Comparison of ENCODE assay signal across 20 cellular contexts in the genomic region with DNA sequence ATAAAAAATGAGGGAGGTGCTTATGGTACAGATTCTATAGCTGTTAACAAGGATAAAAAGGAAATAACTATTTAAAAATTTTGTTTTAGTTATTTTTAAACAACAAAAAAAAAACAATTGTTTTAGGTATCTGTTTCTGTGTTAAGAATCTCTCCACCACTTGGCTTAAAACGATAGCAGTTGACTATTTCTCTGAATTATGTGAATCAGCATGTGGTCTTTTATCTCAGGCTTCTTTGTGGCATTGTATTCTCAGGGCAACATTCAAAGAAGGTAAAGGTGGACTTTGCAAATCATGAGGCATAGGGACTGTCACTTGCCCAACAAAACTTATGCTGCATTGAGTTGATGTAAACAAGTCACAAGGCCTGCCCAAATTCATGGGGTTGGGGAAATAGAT. TPM values are rescaled to one million over a fixed set of nuclear protein-coding genes. Genes with fewer than 3 reads are reported as not detected.
DNase-seq lines count a peak whose midpoint lies in the region; ATAC-seq and TF ChIP-seq lines count a peak whose summit lies in the region.
"Had no signal": no experiment of that assay in that cellular context is flagged by ENCODE, and none has a peak within 500 bp of the region (broad histone marks: within the 10 kb centered on the region; RNA-seq: fewer than 3 reads in every experiment).

No MANE protein-coding gene starts in this region.

- H3K27ac ChIP-seq in SK-N-MC: peak overlapping the region; percentile 55; the same call in 1 of the 2 replicates
- peak overlapping the region; percentile 15 for H3K27ac ChIP-seq in endodermal cell (ENCODE audit: low read depth, low read length)
- no peak overlapping the region for H3K27ac ChIP-seq in Peyer's patch
- H3K27ac ChIP-seq: heart right ventricle, ovary, SJCRH30, thyroid gland had no signal

- H3K27me3 Mint-ChIP-seq in activated naive CD4-positive, alpha-beta T cell treated with anti-CD3 and anti-CD28 coated beads, Interleukin-2, amount 10 ng/mL, durations not matched to agents 7 days and 5 days: no peaks in the 10 kb centered on the region
- H3K27me3 Mint-ChIP-seq in endodermal cell (ENCODE audit: insufficient read depth) (no peaks in the 10 kb centered on the region), progenitor cell of endocrine pancreas (no peaks in the 10 kb centered on the region)
- H3K27me3 Mint-ChIP-seq: stimulated activated naive B cell treated with anti-CD40 and anti-IgM and Interleukin-4, amounts not matched to agents 10 μg/mL and 1 μg/mL and 100 μg/mL, for 72 hours had no signal

- 13 to 33% methylated on average over 1 of the region's 1 CpG for WGBS in endodermal cell (ENCODE audit: insufficient coverage in 1 of 2, insufficient read length in 1 of 2), 2 experiments

- H3K4me3 ChIP-seq in SK-N-MC (no peak overlapping the region), endodermal cell (ENCODE audit: low read length) (peak overlapping the region; percentile 70), Peyer's patch (no peak overlapping the region)
- H3K4me3 ChIP-seq: heart right ventricle, ovary, SJCRH30, thyroid gland had no signal

- H3K27ac Mint-ChIP-seq in activated naive CD4-positive, alpha-beta T cell treated with anti-CD3 and anti-CD28 coated beads, Interleukin-2, amount 50 U/mL, for 72 hours: no peak overlapping the region
- no peak overlapping the region for H3K27ac Mint-ChIP-seq in activated naive CD4-positive, alpha-beta T cell treated with anti-CD3 and anti-CD28 coated beads, Interleukin-2, amount 10 ng/mL, durations not matched to agents 7 days and 5 days
- peak overlapping the region; percentile 37 for H3K27ac Mint-ChIP-seq in endodermal cell
- H3K27ac Mint-ChIP-seq in progenitor cell of endocrine pancreas: peak overlapping the region; percentile 5
- H3K27ac Mint-ChIP-seq: stimulated activated naive B cell treated with anti-CD40 and anti-IgM and Interleukin-4, amounts not matched to agents 10 μg/mL and 1 μg/mL and 100 μg/mL, for 72 hours had no signal

- H3K9me3 ChIP-seq in SK-N-MC (ENCODE audit: low read depth, low read length): no peaks in the 10 kb centered on the region
- H3K9me3 ChIP-seq in endodermal cell (ENCODE audit: control insufficient read depth, low read length): peaks cover 50% of the 10 kb centered on the region
- H3K9me3 ChIP-seq in Peyer's patch: no peaks in the 10 kb centered on the region
- H3K9me3 ChIP-seq: heart right ventricle, ovary, SJCRH30, thyroid gland had no signal

- ATAC-seq in activated naive CD4-positive, alpha-beta T cell treated with anti-CD3 and anti-CD28 coated beads, Interleukin-2, amount 50 U/mL, for 72 hours: peak; percentile 13 to 34
- ATAC-seq: heart right ventricle; sciatic nerve; stimulated activated naive B cell treated with anti-CD40 and anti-IgM and Interleukin-4, amounts not matched to agents 10 μg/mL and 1 μg/mL and 100 μg/mL, for 72 hours had no signal

- H3K36me3 ChIP-seq in SK-N-MC (ENCODE audit: insufficient read depth, low read length) (no peaks in the 10 kb centered on the region), endodermal cell (ENCODE audit: control insufficient read depth, insufficient read depth, low read length) (peaks cover 23% of the 10 kb centered on the region), Peyer's patch (no peaks in the 10 kb centered on the region)
- H3K36me3 ChIP-seq: heart right ventricle, ovary, thyroid gland had no signal

- no peaks in the 10 kb centered on the region for H3K27me3 ChIP-seq in endodermal cell (ENCODE audit: control insufficient read depth, insufficient read depth, low read length, poor library complexity, severe bottlenecking)
- H3K27me3 ChIP-seq in Peyer's patch: no peaks in the 10 kb centered on the region
- H3K27me3 ChIP-seq: heart right ventricle, ovary, SJCRH30, thyroid gland had no signal

- TF ChIP-seq CTCF in endodermal cell (conservative IDR thresholded peaks at IDR 0.05) (no peak), progenitor cell of endocrine pancreas (IDR thresholded peaks at IDR 0.05; ENCODE audit: unreplicated experiment) (no peak), Peyer's patch (IDR thresholded peaks at IDR 0.05) (no peak)

- H3K9me3 Mint-ChIP-seq in activated naive CD4-positive, alpha-beta T cell treated with anti-CD3 and anti-CD28 coated beads, Interleukin-2, amount 50 U/mL, for 72 hours: peaks cover 0 to 13% of the 10 kb centered on the region in 2 donors
- H3K9me3 Mint-ChIP-seq in activated naive CD4-positive, alpha-beta T cell treated with anti-CD3 and anti-CD28 coated beads, Interleukin-2, amount 10 ng/mL, durations not matched to agents 7 days and 5 days: peaks cover 5% of the 10 kb centered on the region
- peaks cover 51% of the 10 kb centered on the region for H3K9me3 Mint-ChIP-seq in endodermal cell
- peaks cover 16% of the 10 kb centered on the region for H3K9me3 Mint-ChIP-seq in progenitor cell of endocrine pancreas (ENCODE audit: low read depth)

- peaks cover 12% of the 10 kb centered on the region for H3K4me1 ChIP-seq in endodermal cell (ENCODE audit: control insufficient read depth, insufficient read depth, low read length)
- peaks cover 0 to 4% (median 0%) of the 10 kb centered on the region in 4 donors for H3K4me1 ChIP-seq in Peyer's patch
- H3K4me1 ChIP-seq: SJCRH30 had no signal

- H3K4me1 Mint-ChIP-seq in activated naive CD4-positive, alpha-beta T cell treated with anti-CD3 and anti-CD28 coated beads, Interleukin-2, amount 10 ng/mL, durations not matched to agents 7 days and 5 days: peaks cover 14% of the 10 kb centered on the region
- H3K4me1 Mint-ChIP-seq in endodermal cell (peaks cover 36% of the 10 kb centered on the region), progenitor cell of endocrine pancreas (ENCODE audit: low read depth) (peaks cover 26% of the 10 kb centered on the region)

- H3K4me3 Mint-ChIP-seq in activated naive CD4-positive, alpha-beta T cell treated with anti-CD3 and anti-CD28 coated beads, Interleukin-2, amount 10 ng/mL, durations not matched to agents 7 days and 5 days: no peak overlapping the region
- H3K4me3 Mint-ChIP-seq in endodermal cell: peak overlapping the region; percentile 17
- no peak overlapping the region for H3K4me3 Mint-ChIP-seq in progenitor cell of endocrine pancreas (ENCODE audit: low read depth)
- H3K4me3 Mint-ChIP-seq: stimulated activated naive B cell treated with anti-CD40 and anti-IgM and Interleukin-4, amounts not matched to agents 10 μg/mL and 1 μg/mL and 100 μg/mL, for 72 hours had no signal

- H3K36me3 Mint-ChIP-seq in activated naive CD4-positive, alpha-beta T cell treated with anti-CD3 and anti-CD28 coated beads, Interleukin-2, amount 50 U/mL, for 72 hours: peaks cover 6 to 17% of the 10 kb centered on the region in 2 donors
- peaks cover 14% of the 10 kb centered on the region for H3K36me3 Mint-ChIP-seq in activated naive CD4-positive, alpha-beta T cell treated with anti-CD3 and anti-CD28 coated beads, Interleukin-2, amount 10 ng/mL, durations not matched to agents 7 days and 5 days
- peaks cover 48% of the 10 kb centered on the region for H3K36me3 Mint-ChIP-seq in endodermal cell (ENCODE audit: low read depth)
- peaks cover 23% of the 10 kb centered on the region for H3K36me3 Mint-ChIP-seq in progenitor cell of endocrine pancreas (ENCODE audit: insufficient read depth)

- TF ChIP-seq POLR2A in Peyer's patch (IDR thresholded peaks at IDR 0.05): no peak

- CTCF ChIA-PET in activated naive CD4-positive, alpha-beta T cell treated with anti-CD3 and anti-CD28 coated beads, Interleukin-2, amount 10 ng/mL, durations not matched to agents 7 days and 5 days (lab: Charles Lee): no interaction called here

- no peak for DNase-seq in activated naive CD4-positive, alpha-beta T cell treated with anti-CD3 and anti-CD28 coated beads, Interleukin-2, amount 50 U/mL, for 72 hours (ENCODE audit: low spot score in 2 of 2)
- no peak for DNase-seq in activated naive CD4-positive, alpha-beta T cell treated with anti-CD3 and anti-CD28 coated beads, Interleukin-2, amount 10 ng/mL, durations not matched to agents 7 days and 5 days
- DNase-seq in SK-N-MC (ENCODE audit: low read depth, low spot score) (no peak), endodermal cell (peak; percentile 47), progenitor cell of endocrine pancreas (ENCODE audit: low spot score, unreplicated experiment) (no peak), cerebellum (ENCODE audit: low spot score) (no peak), Peyer's patch (no peak), SIG-M5 (lab: John Stamatoyannopoulos, UW) (no peak)
- DNase-seq: activated gamma-delta T cell treated with Interleukin-2 at 50 U/mL for 16 hours; DND-41; heart right ventricle; Karpas-422; NCI-H1048; NCI-H2107; NCI-H524; ovary; SJCRH30; stimulated activated naive B cell treated with anti-CD40 and anti-IgM and Interleukin-4, amounts not matched to agents 10 μg/mL and 1 μg/mL and 100 μg/mL, for 72 hours; thyroid gland had no signal

- H3K9ac ChIP-seq in SK-N-MC (ENCODE audit: insufficient read length): no peak overlapping the region
- H3K9ac ChIP-seq in endodermal cell (ENCODE audit: extremely low read depth, low read length, poor library complexity, severe bottlenecking): no peak overlapping the region

RNA-seq across cellular contexts. Expression of a gene that starts 55.2 kb away (rescaled TPM):
- 10 to 100 TPM; 46.1 to 55.2 TPM for total RNA-seq in activated naive CD4-positive, alpha-beta T cell treated with anti-CD3 and anti-CD28 coated beads, Interleukin-2, amount 50 U/mL, for 72 hours
- total RNA-seq in endodermal cell (10 to 100 TPM; 51.8 to 54.4 TPM), progenitor cell of endocrine pancreas (77.4 and 84.6 TPM in 2 replicates), cerebellum (119 TPM), Peyer's patch (100 to 1,000 TPM; 116 to 218 (median 152) TPM)
- polyA plus RNA-seq in endodermal cell (2013, experiment 1 of 2): 35.9 TPM
- polyA plus RNA-seq in endodermal cell (2013, experiment 2 of 2): 38.4 TPM

Comparison
In these comparisons a context has a peak if more than half of its experiments do, and no peak if none do; other contexts are left out.
1. H3K27ac Mint-ChIP-seq: peak in endodermal cell (single experiment) and progenitor cell of endocrine pancreas (single experiment); none in activated naive CD4-positive, alpha-beta T cell treated with anti-CD3 and anti-CD28 coated beads, Interleukin-2, amount 50 U/mL, for 72 hours (0 of 2) and activated naive CD4-positive, alpha-beta T cell treated with anti-CD3 and anti-CD28 coated beads, Interleukin-2, amount 10 ng/mL, durations not matched to agents 7 days and 5 days (single experiment).
2. H3K27ac ChIP-seq: peak in SK-N-MC (single experiment) and endodermal cell (single experiment); none in Peyer's patch (0 of 4).